1 cellular context compared by ENCODE assay signal in the genomic region with DNA sequence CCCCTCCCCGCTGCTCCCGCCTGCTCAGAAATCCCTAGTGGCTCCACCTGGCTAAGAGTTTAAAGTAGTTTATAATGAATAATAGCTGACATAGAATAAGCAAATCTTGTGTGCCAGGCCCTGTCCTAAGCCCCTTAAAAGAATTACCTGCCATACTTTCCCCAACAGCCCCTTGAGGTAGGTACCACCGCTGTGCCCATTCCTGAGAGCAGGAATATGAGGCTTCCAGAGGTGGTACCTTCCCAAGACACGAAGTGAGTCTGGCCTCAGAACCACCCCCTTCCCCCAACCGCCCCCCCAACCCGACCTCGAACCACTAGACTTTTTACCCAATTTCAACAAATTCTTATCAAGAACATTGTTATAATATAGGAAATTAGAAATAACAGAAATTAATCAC.
TF ChIP-seq lines count a peak whose summit lies in the region.

No MANE protein-coding gene starts in this region.

TF ChIP-seq in WTC11, 78 proteins besides CTCF, POLR2A, EP300 and RAD21 (continued from another document):
- TF ChIP-seq, protein P1, sequence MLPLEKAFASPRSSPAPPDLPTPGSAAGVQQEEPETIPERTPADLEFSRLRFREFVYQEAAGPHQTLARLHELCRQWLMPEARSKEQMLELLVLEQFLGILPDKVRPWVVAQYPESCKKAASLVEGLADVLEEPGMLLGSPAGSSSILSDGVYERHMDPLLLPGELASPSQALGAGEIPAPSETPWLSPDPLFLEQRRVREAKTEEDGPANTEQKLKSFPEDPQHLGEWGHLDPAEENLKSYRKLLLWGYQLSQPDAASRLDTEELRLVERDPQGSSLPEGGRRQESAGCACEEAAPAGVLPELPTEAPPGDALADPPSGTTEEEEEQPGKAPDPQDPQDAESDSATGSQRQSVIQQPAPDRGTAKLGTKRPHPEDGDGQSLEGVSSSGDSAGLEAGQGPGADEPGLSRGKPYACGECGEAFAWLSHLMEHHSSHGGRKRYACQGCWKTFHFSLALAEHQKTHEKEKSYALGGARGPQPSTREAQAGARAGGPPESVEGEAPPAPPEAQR (CRISPR knock-in tag; IDR thresholded peaks at IDR 0.05) = no peak
- no peak for TF ChIP-seq SMAD4 (CRISPR knock-in tag; IDR thresholded peaks at IDR 0.05)
- no peak for TF ChIP-seq RORB (CRISPR knock-in tag; IDR thresholded peaks at IDR 0.05)
- TF ChIP-seq, protein P2, sequence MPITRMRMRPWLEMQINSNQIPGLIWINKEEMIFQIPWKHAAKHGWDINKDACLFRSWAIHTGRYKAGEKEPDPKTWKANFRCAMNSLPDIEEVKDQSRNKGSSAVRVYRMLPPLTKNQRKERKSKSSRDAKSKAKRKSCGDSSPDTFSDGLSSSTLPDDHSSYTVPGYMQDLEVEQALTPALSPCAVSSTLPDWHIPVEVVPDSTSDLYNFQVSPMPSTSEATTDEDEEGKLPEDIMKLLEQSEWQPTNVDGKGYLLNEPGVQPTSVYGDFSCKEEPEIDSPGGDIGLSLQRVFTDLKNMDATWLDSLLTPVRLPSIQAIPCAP (CRISPR knock-in tag; IDR thresholded peaks at IDR 0.05) = no peak
